In the genomic region with DNA sequence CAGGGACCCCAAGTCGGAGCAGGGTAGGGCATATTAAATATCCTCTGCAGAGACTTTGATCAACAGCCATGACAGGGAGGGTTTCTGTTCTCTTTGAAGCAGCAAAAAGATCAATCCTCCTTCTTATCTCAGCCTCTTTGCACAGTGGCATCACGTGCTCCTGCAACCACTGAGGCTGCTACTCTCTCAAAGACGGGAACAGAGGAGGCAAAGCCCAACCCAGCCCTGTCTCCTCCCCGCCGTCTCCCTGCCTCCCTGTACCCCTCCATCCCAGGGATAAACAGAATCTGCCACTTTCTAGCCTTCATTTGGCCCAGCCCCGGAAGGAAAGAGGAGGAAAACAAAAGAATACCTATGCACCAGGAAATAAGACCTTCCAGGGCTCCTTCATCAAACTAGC, we compare ENCODE assay signal across 1 cellular context.
TF ChIP-seq lines count a peak whose summit lies in the region.

No MANE protein-coding gene starts in this region.

TF ChIP-seq in GM23338, 12 proteins besides CTCF, POLR2A, EP300 and RAD21 (continued from another document):
- TF ChIP-seq, protein P1, sequence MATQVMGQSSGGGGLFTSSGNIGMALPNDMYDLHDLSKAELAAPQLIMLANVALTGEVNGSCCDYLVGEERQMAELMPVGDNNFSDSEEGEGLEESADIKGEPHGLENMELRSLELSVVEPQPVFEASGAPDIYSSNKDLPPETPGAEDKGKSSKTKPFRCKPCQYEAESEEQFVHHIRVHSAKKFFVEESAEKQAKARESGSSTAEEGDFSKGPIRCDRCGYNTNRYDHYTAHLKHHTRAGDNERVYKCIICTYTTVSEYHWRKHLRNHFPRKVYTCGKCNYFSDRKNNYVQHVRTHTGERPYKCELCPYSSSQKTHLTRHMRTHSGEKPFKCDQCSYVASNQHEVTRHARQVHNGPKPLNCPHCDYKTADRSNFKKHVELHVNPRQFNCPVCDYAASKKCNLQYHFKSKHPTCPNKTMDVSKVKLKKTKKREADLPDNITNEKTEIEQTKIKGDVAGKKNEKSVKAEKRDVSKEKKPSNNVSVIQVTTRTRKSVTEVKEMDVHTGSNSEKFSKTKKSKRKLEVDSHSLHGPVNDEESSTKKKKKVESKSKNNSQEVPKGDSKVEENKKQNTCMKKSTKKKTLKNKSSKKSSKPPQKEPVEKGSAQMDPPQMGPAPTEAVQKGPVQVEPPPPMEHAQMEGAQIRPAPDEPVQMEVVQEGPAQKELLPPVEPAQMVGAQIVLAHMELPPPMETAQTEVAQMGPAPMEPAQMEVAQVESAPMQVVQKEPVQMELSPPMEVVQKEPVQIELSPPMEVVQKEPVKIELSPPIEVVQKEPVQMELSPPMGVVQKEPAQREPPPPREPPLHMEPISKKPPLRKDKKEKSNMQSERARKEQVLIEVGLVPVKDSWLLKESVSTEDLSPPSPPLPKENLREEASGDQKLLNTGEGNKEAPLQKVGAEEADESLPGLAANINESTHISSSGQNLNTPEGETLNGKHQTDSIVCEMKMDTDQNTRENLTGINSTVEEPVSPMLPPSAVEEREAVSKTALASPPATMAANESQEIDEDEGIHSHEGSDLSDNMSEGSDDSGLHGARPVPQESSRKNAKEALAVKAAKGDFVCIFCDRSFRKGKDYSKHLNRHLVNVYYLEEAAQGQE (IDR thresholded peaks at IDR 0.05; ENCODE audit: unreplicated experiment) = no peak
- TF ChIP-seq JUNB (IDR thresholded peaks at IDR 0.05; ENCODE audit: unreplicated experiment) (no peak), EZH2phosphoT487 (IDR thresholded peaks at IDR 0.05; ENCODE audit: unreplicated experiment) (no peak), POLR2AphosphoS5 (IDR thresholded peaks at IDR 0.05; ENCODE audit: low read depth) (no peak), ZNF114 (CRISPR knock-in tag; IDR thresholded peaks at IDR 0.05) (no peak), NANOG (IDR thresholded peaks at IDR 0.05; ENCODE audit: borderline replicate concordance) (no peak), ZNF331 (CRISPR knock-in tag; IDR thresholded peaks at IDR 0.05; ENCODE audit: low read depth) (no peak)
- TF ChIP-seq, protein P2, sequence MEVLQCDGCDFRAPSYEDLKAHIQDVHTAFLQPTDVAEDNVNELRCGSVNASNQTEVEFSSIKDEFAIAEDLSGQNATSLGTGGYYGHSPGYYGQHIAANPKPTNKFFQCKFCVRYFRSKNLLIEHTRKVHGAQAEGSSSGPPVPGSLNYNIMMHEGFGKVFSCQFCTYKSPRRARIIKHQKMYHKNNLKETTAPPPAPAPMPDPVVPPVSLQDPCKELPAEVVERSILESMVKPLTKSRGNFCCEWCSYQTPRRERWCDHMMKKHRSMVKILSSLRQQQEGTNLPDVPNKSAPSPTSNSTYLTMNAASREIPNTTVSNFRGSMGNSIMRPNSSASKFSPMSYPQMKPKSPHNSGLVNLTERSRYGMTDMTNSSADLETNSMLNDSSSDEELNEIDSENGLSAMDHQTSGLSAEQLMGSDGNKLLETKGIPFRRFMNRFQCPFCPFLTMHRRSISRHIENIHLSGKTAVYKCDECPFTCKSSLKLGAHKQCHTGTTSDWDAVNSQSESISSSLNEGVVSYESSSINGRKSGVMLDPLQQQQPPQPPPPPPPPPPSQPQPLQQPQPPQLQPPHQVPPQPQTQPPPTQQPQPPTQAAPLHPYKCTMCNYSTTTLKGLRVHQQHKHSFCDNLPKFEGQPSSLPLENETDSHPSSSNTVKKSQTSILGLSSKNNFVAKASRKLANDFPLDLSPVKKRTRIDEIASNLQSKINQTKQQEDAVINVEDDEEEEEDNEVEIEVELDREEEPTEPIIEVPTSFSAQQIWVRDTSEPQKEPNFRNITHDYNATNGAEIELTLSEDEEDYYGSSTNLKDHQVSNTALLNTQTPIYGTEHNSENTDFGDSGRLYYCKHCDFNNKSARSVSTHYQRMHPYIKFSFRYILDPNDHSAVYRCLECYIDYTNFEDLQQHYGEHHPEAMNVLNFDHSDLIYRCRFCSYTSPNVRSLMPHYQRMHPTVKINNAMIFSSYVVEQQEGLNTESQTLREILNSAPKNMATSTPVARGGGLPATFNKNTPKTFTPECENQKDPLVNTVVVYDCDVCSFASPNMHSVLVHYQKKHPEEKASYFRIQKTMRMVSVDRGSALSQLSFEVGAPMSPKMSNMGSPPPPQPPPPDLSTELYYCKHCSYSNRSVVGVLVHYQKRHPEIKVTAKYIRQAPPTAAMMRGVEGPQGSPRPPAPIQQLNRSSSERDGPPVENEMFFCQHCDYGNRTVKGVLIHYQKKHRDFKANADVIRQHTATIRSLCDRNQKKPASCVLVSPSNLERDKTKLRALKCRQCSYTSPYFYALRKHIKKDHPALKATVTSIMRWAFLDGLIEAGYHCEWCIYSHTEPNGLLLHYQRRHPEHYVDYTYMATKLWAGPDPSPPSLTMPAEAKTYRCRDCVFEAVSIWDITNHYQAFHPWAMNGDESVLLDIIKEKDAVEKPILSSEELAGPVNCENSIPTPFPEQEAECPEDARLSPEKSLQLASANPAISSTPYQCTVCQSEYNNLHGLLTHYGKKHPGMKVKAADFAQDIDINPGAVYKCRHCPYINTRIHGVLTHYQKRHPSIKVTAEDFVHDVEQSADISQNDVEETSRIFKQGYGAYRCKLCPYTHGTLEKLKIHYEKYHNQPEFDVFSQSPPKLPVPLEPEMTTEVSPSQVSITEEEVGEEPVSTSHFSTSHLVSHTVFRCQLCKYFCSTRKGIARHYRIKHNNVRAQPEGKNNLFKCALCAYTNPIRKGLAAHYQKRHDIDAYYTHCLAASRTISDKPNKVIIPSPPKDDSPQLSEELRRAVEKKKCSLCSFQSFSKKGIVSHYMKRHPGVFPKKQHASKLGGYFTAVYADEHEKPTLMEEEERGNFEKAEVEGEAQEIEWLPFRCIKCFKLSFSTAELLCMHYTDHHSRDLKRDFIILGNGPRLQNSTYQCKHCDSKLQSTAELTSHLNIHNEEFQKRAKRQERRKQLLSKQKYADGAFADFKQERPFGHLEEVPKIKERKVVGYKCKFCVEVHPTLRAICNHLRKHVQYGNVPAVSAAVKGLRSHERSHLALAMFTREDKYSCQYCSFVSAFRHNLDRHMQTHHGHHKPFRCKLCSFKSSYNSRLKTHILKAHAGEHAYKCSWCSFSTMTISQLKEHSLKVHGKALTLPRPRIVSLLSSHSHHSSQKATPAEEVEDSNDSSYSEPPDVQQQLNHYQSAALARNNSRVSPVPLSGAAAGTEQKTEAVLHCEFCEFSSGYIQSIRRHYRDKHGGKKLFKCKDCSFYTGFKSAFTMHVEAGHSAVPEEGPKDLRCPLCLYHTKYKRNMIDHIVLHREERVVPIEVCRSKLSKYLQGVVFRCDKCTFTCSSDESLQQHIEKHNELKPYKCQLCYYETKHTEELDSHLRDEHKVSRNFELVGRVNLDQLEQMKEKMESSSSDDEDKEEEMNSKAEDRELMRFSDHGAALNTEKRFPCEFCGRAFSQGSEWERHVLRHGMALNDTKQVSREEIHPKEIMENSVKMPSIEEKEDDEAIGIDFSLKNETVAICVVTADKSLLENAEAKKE (CRISPR knock-in tag; IDR thresholded peaks at IDR 0.05) = no peak
TF ChIP-seq in GM23338: peak in this region for 0.
